ENCODE assay signal across 29 cellular contexts in genomic region chr2:8648441-8648840, GRCh38.
"Had no signal": no experiment of that assay in that cellular context is flagged by ENCODE, and none has a peak within 500 bp of the region (broad histone marks: within the 10 kb centered on the region; RNA-seq: fewer than 3 reads in every experiment).

No MANE protein-coding gene starts in this region.

- H3K9me3 ChIP-seq: ascending aorta, breast epithelium, gastroesophageal sphincter had no signal

- H3K27ac ChIP-seq: ascending aorta, breast epithelium, cardiac muscle cell, epithelial cell of prostate, esophagus squamous epithelium, gastroesophageal sphincter had no signal

- H3K36me3 Mint-ChIP-seq: activated CD4-positive, alpha-beta memory T cell treated with anti-CD3 and anti-CD28 coated beads for 36 hours; activated naive CD8-positive, alpha-beta T cell treated with anti-CD3 and anti-CD28 coated beads for 36 hours; brain had no signal

- ATAC-seq: activated CD4-positive, alpha-beta T cell treated with anti-CD3 and anti-CD28 coated beads for 36 hours; activated CD8-positive, alpha-beta memory T cell treated with anti-CD3 and anti-CD28 coated beads, Interleukin-2, amount 10 ng/mL, durations not matched to agents 7 days and 5 days; activated CD8-positive, alpha-beta T cell treated with anti-CD3 and anti-CD28 coated beads, Interleukin-2, amount 10 ng/mL, durations not matched to agents 7 days and 5 days; effector memory CD8-positive, alpha-beta T cell; gastroesophageal sphincter had no signal

- H3K9me3 Mint-ChIP-seq: activated CD4-positive, alpha-beta memory T cell treated with anti-CD3 and anti-CD28 coated beads for 36 hours; activated CD4-positive, alpha-beta T cell treated with anti-CD3 and anti-CD28 coated beads, Interleukin-2, amount 10 ng/mL, durations not matched to agents 24 days and 14 days; activated naive CD4-positive, alpha-beta T cell treated with anti-CD3 and anti-CD28 coated beads, Interleukin-2, amount 50 U/mL, for 24 hours; effector memory CD8-positive, alpha-beta T cell had no signal

- H3K4me1 Mint-ChIP-seq: activated CD4-positive, alpha-beta T cell treated with anti-CD3 and anti-CD28 coated beads for 36 hours; activated naive CD4-positive, alpha-beta T cell treated with anti-CD3 and anti-CD28 coated beads, Interleukin-2, amount 50 U/mL, for 24 hours had no signal

- H3K4me3 ChIP-seq: ascending aorta, breast epithelium, cardiac muscle cell, esophagus squamous epithelium, gastroesophageal sphincter had no signal

- H3K4me1 ChIP-seq: ascending aorta, breast epithelium had no signal

- H3K27ac Mint-ChIP-seq: activated CD4-positive, alpha-beta memory T cell treated with anti-CD3 and anti-CD28 coated beads for 36 hours; activated CD4-positive, alpha-beta T cell treated with anti-CD3 and anti-CD28 coated beads for 36 hours; activated CD4-positive, alpha-beta T cell treated with anti-CD3 and anti-CD28 coated beads, Interleukin-2, amount 10 ng/mL, durations not matched to agents 24 days and 14 days; activated CD8-positive, alpha-beta memory T cell treated with anti-CD3 and anti-CD28 coated beads, Interleukin-2, amount 10 ng/mL, durations not matched to agents 7 days and 5 days; activated CD8-positive, alpha-beta T cell treated with anti-CD3 and anti-CD28 coated beads, Interleukin-2, amount 10 ng/mL, durations not matched to agents 7 days and 5 days; activated naive CD4-positive, alpha-beta T cell treated with anti-CD3 and anti-CD28 coated beads for 36 hours; activated naive CD4-positive, alpha-beta T cell treated with anti-CD3 and anti-CD28 coated beads, Interleukin-2, amount 50 U/mL, for 24 hours; activated naive CD8-positive, alpha-beta T cell treated with anti-CD3 and anti-CD28 coated beads for 36 hours; activated T-helper 1 cell treated with anti-CD3 and anti-CD28 coated beads, Interleukin-12 subunit alpha, Interleukin-12 subunit beta, Interleukin-2, Interleukin-4 antibody, amounts not matched to agents 30 ng/mL and 10 ng/mL and 1 ng/mL, durations not matched to agents 14 hours and 24 hours and 36 hours; activated T-helper 2 cell treated with anti-CD3 and anti-CD28 coated beads, Interferon-gamma antibody, Interleukin-2, Interleukin-4, amounts not matched to agents 10 μg/mL and 5 μg/mL and 100 μg/mL, durations not matched to agents 14 hours and 24 hours and 36 hours; effector memory CD8-positive, alpha-beta T cell had no signal

- H3K36me3 ChIP-seq: ascending aorta, breast epithelium, cardiac muscle cell, esophagus squamous epithelium, gastroesophageal sphincter had no signal

- H3K27me3 Mint-ChIP-seq: activated CD4-positive, alpha-beta memory T cell treated with anti-CD3 and anti-CD28 coated beads for 36 hours; activated CD4-positive, alpha-beta T cell treated with anti-CD3 and anti-CD28 coated beads for 36 hours; activated CD4-positive, alpha-beta T cell treated with anti-CD3 and anti-CD28 coated beads, Interleukin-2, amount 10 ng/mL, durations not matched to agents 24 days and 14 days; activated CD8-positive, alpha-beta memory T cell treated with anti-CD3 and anti-CD28 coated beads, Interleukin-2, amount 10 ng/mL, durations not matched to agents 7 days and 5 days; activated naive CD4-positive, alpha-beta T cell treated with anti-CD3 and anti-CD28 coated beads, Interleukin-2, amount 50 U/mL, for 24 hours; activated naive CD8-positive, alpha-beta T cell treated with anti-CD3 and anti-CD28 coated beads for 36 hours; brain; effector memory CD8-positive, alpha-beta T cell had no signal

- H3K27me3 ChIP-seq: ascending aorta, breast epithelium, cardiac muscle cell, esophagus squamous epithelium, gastroesophageal sphincter had no signal

- H3K4me3 Mint-ChIP-seq: activated CD4-positive, alpha-beta memory T cell treated with anti-CD3 and anti-CD28 coated beads for 36 hours; activated CD4-positive, alpha-beta T cell treated with anti-CD3 and anti-CD28 coated beads for 36 hours; activated CD4-positive, alpha-beta T cell treated with anti-CD3 and anti-CD28 coated beads, Interleukin-2, amount 10 ng/mL, durations not matched to agents 24 days and 14 days; activated CD8-positive, alpha-beta memory T cell treated with anti-CD3 and anti-CD28 coated beads, Interleukin-2, amount 10 ng/mL, durations not matched to agents 7 days and 5 days; activated CD8-positive, alpha-beta T cell treated with anti-CD3 and anti-CD28 coated beads, Interleukin-2, amount 10 ng/mL, durations not matched to agents 7 days and 5 days; activated naive CD4-positive, alpha-beta T cell treated with anti-CD3 and anti-CD28 coated beads for 36 hours; activated naive CD4-positive, alpha-beta T cell treated with anti-CD3 and anti-CD28 coated beads, Interleukin-2, amount 50 U/mL, for 24 hours; activated naive CD8-positive, alpha-beta T cell treated with anti-CD3 and anti-CD28 coated beads for 36 hours; activated T-helper 1 cell treated with anti-CD3 and anti-CD28 coated beads, Interleukin-12 subunit alpha, Interleukin-12 subunit beta, Interleukin-2, Interleukin-4 antibody, amounts not matched to agents 30 ng/mL and 10 ng/mL and 1 ng/mL, durations not matched to agents 14 hours and 24 hours and 36 hours; brain; effector memory CD8-positive, alpha-beta T cell had no signal

- DNase-seq: activated CD4-positive, alpha-beta memory T cell treated with anti-CD3 and anti-CD28 coated beads for 36 hours; activated CD4-positive, alpha-beta T cell treated with anti-CD3 and anti-CD28 coated beads for 36 hours; activated CD4-positive, alpha-beta T cell treated with anti-CD3 and anti-CD28 coated beads, Interleukin-2, amount 10 ng/mL, durations not matched to agents 24 days and 14 days; activated CD4-positive, CD25-positive, alpha-beta regulatory T cell; activated CD4-positive, CD25-positive, alpha-beta regulatory T cell treated with anti-CD3 and anti-CD28 coated beads, Interleukin-2, amount 50 U/mL, for 72 hours; activated CD8-positive, alpha-beta memory T cell treated with anti-CD3 and anti-CD28 coated beads, Interleukin-2, amount 10 ng/mL, durations not matched to agents 7 days and 5 days; activated CD8-positive, alpha-beta memory T cell treated with anti-CD3 and anti-CD28 coated beads, Interleukin-2, amount 50 U/mL, for 4 hours; activated CD8-positive, alpha-beta T cell treated with anti-CD3 and anti-CD28 coated beads, Interleukin-2, amount 10 ng/mL, durations not matched to agents 7 days and 5 days; activated effector memory CD4-positive, alpha-beta T cell treated with anti-CD3 and anti-CD28 coated beads, Interleukin-2, amount 50 U/mL, for 16 hours; activated naive CD4-positive, alpha-beta T cell treated with anti-CD3 and anti-CD28 coated beads for 36 hours; activated naive CD8-positive, alpha-beta T cell treated with anti-CD3 and anti-CD28 coated beads for 36 hours; activated T-cell treated with anti-CD3 and anti-CD28 coated beads, Interleukin-2, amount 50 U/mL, for 1 hour; activated T-cell treated with anti-CD3 and anti-CD28 coated beads, Interleukin-2, amount 50 U/mL, for 48 hours; cortex of kidney; dermis blood vessel endothelial cell; effector CD4-positive, alpha-beta T cell; effector memory CD8-positive, alpha-beta T cell; esophagus squamous epithelium; foreskin melanocyte; T-helper 2 cell had no signal
